ENCODE assay signal across 9 cellular contexts in genomic region chr17:45893725-45894021, GRCh38. TPM values are rescaled to one million over a fixed set of nuclear protein-coding genes. Genes with fewer than 3 reads are reported as not detected.
A peak's percentile ranks its signal among the peaks of the same experiment; 100 is the strongest.
DNase-seq lines count a peak whose midpoint lies in the region; ATAC-seq and TF ChIP-seq lines count a peak whose summit lies in the region.
"Had no signal": no experiment of that assay in that cellular context is flagged by ENCODE, and none has a peak within 500 bp of the region (broad histone marks: within the 10 kb centered on the region; RNA-seq: fewer than 3 reads in every experiment).

No MANE protein-coding gene starts in this region.

- 60% methylated on average over 7 of the region's 7 CpGs for WGBS in right lobe of liver (ENCODE audit: insufficient coverage, low coverage, low lambda C conversion rate, missing lambda C conversion rate)
- 40 to 53% methylated on average over 7 of the region's 7 CpGs for whole genome bisulfite sequencing in transverse colon (ENCODE audit: low coverage in 1 of 2), 2 donors

- no peaks in the 10 kb centered on the region for H3K9me3 ChIP-seq in right lobe of liver
- H3K9me3 ChIP-seq in transverse colon = no peaks in the 10 kb centered on the region

- ATAC-seq in activated T-cell treated with anti-CD3 and anti-CD28 coated beads, Interleukin-2, amount 50 U/mL, for 4 hours = no peak
- ATAC-seq in right lobe of liver (no peak), GM19467 (IDR thresholded peaks at IDR 0.05; ENCODE audit: unreplicated experiment) (no peak), GM19035 (IDR thresholded peaks at IDR 0.05; ENCODE audit: unreplicated experiment) (no peak)

- peaks cover 22% of the 10 kb centered on the region for H3K4me1 Mint-ChIP-seq in activated T-cell treated with anti-CD3 and anti-CD28 coated beads, Interleukin-2, amount 50 U/mL, for 4 hours (ENCODE audit: low read depth)

- no peaks in the 10 kb centered on the region for H3K36me3 Mint-ChIP-seq in activated T-cell treated with anti-CD3 and anti-CD28 coated beads, Interleukin-2, amount 50 U/mL, for 4 hours (ENCODE audit: insufficient read depth)

- intact Hi-C loops in right lobe of liver (cut with DNase I) = no loop called here
- intact Hi-C loops in transverse colon (cut with DNase I; ENCODE audit: low total_unique reads) = loop anchor here (5.0 kb wide), 1 partner anchor 69 kb away; no protein-coding TSS in a partner anchor

- H3K9me3 Mint-ChIP-seq in activated T-cell treated with anti-CD3 and anti-CD28 coated beads, Interleukin-2, amount 50 U/mL, for 4 hours = no peaks in the 10 kb centered on the region

- H3K4me1 ChIP-seq in right lobe of liver = peaks cover 0 to 24% (median 0%) of the 10 kb centered on the region in 4 donors
- peaks cover 7 to 35% (median 20%) of the 10 kb centered on the region in 4 donors for H3K4me1 ChIP-seq in transverse colon

- H3K4me3 Mint-ChIP-seq in activated T-cell treated with anti-CD3 and anti-CD28 coated beads, Interleukin-2, amount 50 U/mL, for 4 hours = peak overlapping the region; percentile 78

- H3K27ac ChIP-seq in right lobe of liver = peak overlapping the region in 1 of 3 donors; percentile 16
- peak overlapping the region in 3 of 4 donors; percentile 59 to 68 (median 61) for H3K27ac ChIP-seq in transverse colon

- H3K27me3 Mint-ChIP-seq in activated T-cell treated with anti-CD3 and anti-CD28 coated beads, Interleukin-2, amount 50 U/mL, for 4 hours (ENCODE audit: low read depth) = peaks cover 23% of the 10 kb centered on the region

- H3K36me3 ChIP-seq in right lobe of liver = no peaks in the 10 kb centered on the region
- no peaks in the 10 kb centered on the region for H3K36me3 ChIP-seq in transverse colon

- in situ Hi-C loops in astrocyte of the cerebellum (cut with HindIII; ENCODE audit: low sequenced_read_pairs) (no loop called here), transverse colon (cut with MboI; ENCODE audit: low pct_ligation_motif_present in 1 of 4, low pct_unique_long_range_greater_than_20kb in 1 of 4, low sequenced_read_pairs in 3 of 4) (no loop called here)

- peaks cover 0 to 5% of the 10 kb centered on the region in 2 donors for H3K27me3 ChIP-seq in right lobe of liver
- H3K27me3 ChIP-seq in transverse colon = peaks cover 56% of the 10 kb centered on the region

- DNase-seq in activated T-cell treated with anti-CD3 and anti-CD28 coated beads, Interleukin-2, amount 50 U/mL, for 4 hours = no peak
- DNase-seq in activated T-cell treated with anti-CD3 and anti-CD28 coated beads, Interleukin-2, amount 50 U/mL, for 48 hours = no peak
- DNase-seq in astrocyte of the cerebellum (ENCODE audit: low read depth) = no peak
- no peak for DNase-seq in right lobe of liver
- DNase-seq in transverse colon = no peak
- no peak for DNase-seq in DMS79 treated with DMSO at 0.1 percent for 48 hours (lab: John Stamatoyannopoulos, UW)

- H3K4me3 ChIP-seq in astrocyte of the cerebellum (ENCODE audit: low read depth, low read length) = peak overlapping the region; percentile 55
- peak overlapping the region; percentile 57 to 62 (median 61) for H3K4me3 ChIP-seq in right lobe of liver
- H3K4me3 ChIP-seq in transverse colon = peak overlapping the region; percentile 20 to 58 (median 50)

- no peak for TF ChIP-seq EP300 in transverse colon (IDR thresholded peaks at IDR 0.05; ENCODE audit: low read depth)

- TF ChIP-seq POLR2A in right lobe of liver (IDR thresholded peaks at IDR 0.05) = no peak
- no peak for TF ChIP-seq POLR2A in transverse colon (IDR thresholded peaks at IDR 0.05)

- TF ChIP-seq CTCF in astrocyte of the cerebellum (IDR thresholded peaks at IDR 0.05; ENCODE audit: low read depth, low read length, missing control alignments) (no peak), right lobe of liver (IDR thresholded peaks at IDR 0.05) (no peak), transverse colon (IDR thresholded peaks at IDR 0.05) (no peak)

RNA-seq across cellular contexts. Expression of gene MAPT, which starts 0.7 kb away (rescaled TPM):
- 1 to 10 TPM; 1.3 to 1.8 (median 1.8) TPM for total RNA-seq in activated T-cell treated with anti-CD3 and anti-CD28 coated beads, Interleukin-2, amount 50 U/mL, for 4 hours
- total RNA-seq in right lobe of liver (1 to 10 TPM in 2 of 6 experiments, under 1 TPM in 4; 0.39 to 4.9 (median 0.59) TPM), transverse colon (1 to 10 TPM; 1.7 to 2.3 (median 1.8) TPM)

RNA-seq across cellular contexts. Expression of gene SPPL2C, which starts 49.0 kb away (rescaled TPM):
- total RNA-seq in activated T-cell treated with anti-CD3 and anti-CD28 coated beads, Interleukin-2, amount 50 U/mL, for 4 hours = not detected
- not detected for total RNA-seq in right lobe of liver
- not detected for total RNA-seq in transverse colon
- total RNA-seq: ureter had no signal
